8 cellular contexts compared by ENCODE assay signal in the genomic region with DNA sequence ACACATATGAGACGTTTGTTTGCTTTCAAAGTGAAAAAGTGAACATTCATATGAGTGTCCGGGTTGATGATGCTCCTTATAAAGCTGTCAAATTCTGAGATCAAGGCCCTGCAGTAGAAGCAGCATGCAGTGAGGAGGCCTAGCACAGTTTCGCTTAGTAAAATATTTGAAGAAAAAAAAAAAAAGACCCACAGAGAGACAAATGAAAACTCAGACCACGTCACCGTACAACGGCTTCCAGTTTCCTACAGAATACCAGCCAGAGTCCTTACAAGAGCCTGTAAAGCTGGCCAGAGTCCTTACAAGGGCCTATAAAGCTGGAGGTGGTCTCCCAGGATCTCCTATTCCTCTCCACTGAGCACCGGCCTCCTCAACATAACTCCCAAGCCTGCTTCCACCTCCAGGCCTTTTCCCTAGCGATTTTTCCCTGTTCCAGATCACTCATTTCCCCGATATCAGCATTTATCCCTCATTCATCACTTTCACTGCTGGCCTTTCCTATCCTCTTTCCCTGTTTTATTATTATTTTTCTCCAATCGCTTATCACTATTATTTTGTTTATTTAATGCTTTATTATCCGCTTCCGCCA. TPM values are rescaled to one million over a fixed set of nuclear protein-coding genes. Genes with fewer than 3 reads are reported as not detected.
DNase-seq lines count a peak whose midpoint lies in the region; ATAC-seq, FAIRE-seq and TF ChIP-seq lines count a peak whose summit lies in the region.

No MANE protein-coding gene starts in this region.

- CTCF ChIA-PET in T-cell (lab: Charles Lee) = interaction anchor here (0.6 to 2.5 kb wide), 7 partner anchors 11 to 353 kb away, joined by 3 to 13 read pairs (median 5); no protein-coding TSS in a partner anchor

- H3K9ac ChIP-seq in HUES64 (ENCODE audit: low read depth, low read length) = peak overlapping the region; percentile 61

- peak overlapping the region; percentile 91 to 95 for H3K27ac Mint-ChIP-seq in T-cell

- H3K4me1 ChIP-seq in HUES64 (ENCODE audit: insufficient read depth, low read length) = peaks cover 19% of the 10 kb centered on the region
- peaks cover 7% of the 10 kb centered on the region for H3K4me1 ChIP-seq in mucosa of descending colon (ENCODE audit: low read depth)
- H3K4me1 ChIP-seq in thymus (ENCODE audit: control insufficient read depth, insufficient read depth, low read length) = peaks cover 16% of the 10 kb centered on the region

- 22% methylated on average over 12 of the region's 12 CpGs for WGBS in HUES64
- WGBS in thymus = 16% methylated on average over 12 of the region's 12 CpGs

- ATAC-seq in T-cell (replicated peaks in 1 of 4) (no peak), mucosa of descending colon (no peak), HG02678 (IDR thresholded peaks at IDR 0.05; ENCODE audit: unreplicated experiment) (no peak)

- H3K4me1 Mint-ChIP-seq in T-cell = peaks cover 67 to 73% (median 72%) of the 10 kb centered on the region in 3 donors

- FAIRE-seq in G401.6 (lab: Jason Lieb, UNC) = peak; percentile 56

- H3K36me3 ChIP-seq in HUES64 (ENCODE audit: insufficient read depth, low read length) = no peaks in the 10 kb centered on the region
- H3K36me3 ChIP-seq in mucosa of descending colon (ENCODE audit: low read depth) = no peaks in the 10 kb centered on the region
- H3K36me3 ChIP-seq in thymus (ENCODE audit: control insufficient read depth, insufficient read depth) = peaks cover 4% of the 10 kb centered on the region

- H3K27ac ChIP-seq in HUES64 (ENCODE audit: low read depth, low read length) (0 out of 2 replicates have a peak overlapping the region, but pooled peaks have one; percentile 6), dorsolateral prefrontal cortex (peak overlapping the region; percentile 85 to 100 (median 97)), thymus (ENCODE audit: low read depth) (peak overlapping the region; percentile 97)

- TF ChIP-seq CTCF in dorsolateral prefrontal cortex (IDR thresholded peaks at IDR 0.05 in 54 of 56, conservative IDR thresholded peaks at IDR 0.05 in 2 of 56; ENCODE audit: low read depth in 1 of 56, partially characterized antibody in 56 of 56) (no peak), mucosa of descending colon (IDR thresholded peaks at IDR 0.05) (no peak)

- H3K4me3 ChIP-seq in HUES64 (ENCODE audit: low read length) (peak overlapping the region; percentile 81), dorsolateral prefrontal cortex (peak overlapping the region; percentile 73 to 99 (median 90)), mucosa of descending colon (peak overlapping the region; percentile 84), thymus (ENCODE audit: low read length) (peak overlapping the region; percentile 97)

- H3K27me3 ChIP-seq in HUES64 (ENCODE audit: insufficient read depth, low read length) (no peaks in the 10 kb centered on the region), dorsolateral prefrontal cortex (no peaks in the 10 kb centered on the region), thymus (ENCODE audit: control insufficient read depth, insufficient read depth) (no peaks in the 10 kb centered on the region)

- no peaks in the 10 kb centered on the region for H3K9me3 Mint-ChIP-seq in T-cell

- peaks cover 0 to 7% of the 10 kb centered on the region in 2 donors for H3K27me3 Mint-ChIP-seq in T-cell

- DNase-seq in T-cell (peak in 14 of 34 experiments; percentile 8 to 39 (median 19)), dorsolateral prefrontal cortex (peak in 1 of 10 donors; percentile 32), mucosa of descending colon (peak in 1 of 3 donors; percentile 53), NCI-H187 treated with DMSO at 0.1 percent for 48 hours (lab: John Stamatoyannopoulos, UW) (no peak)

- no peaks in the 10 kb centered on the region for H3K9me3 ChIP-seq in HUES64 (ENCODE audit: insufficient read depth, low read depth, low read length)
- H3K9me3 ChIP-seq in mucosa of descending colon = no peaks in the 10 kb centered on the region
- no peaks in the 10 kb centered on the region for H3K9me3 ChIP-seq in thymus (ENCODE audit: control insufficient read depth)

- peak overlapping the region; percentile 94 to 96 (median 95) for H3K4me3 Mint-ChIP-seq in T-cell

- POLR2A ChIA-PET in T-cell (lab: Charles Lee) = interaction anchor here (0.6 to 1.9 kb wide), 6 partner anchors 15 to 1356 kb away, joined by 3 to 8 read pairs (median 4); a partner anchor contains a TSS

- intact Hi-C loops in dorsolateral prefrontal cortex (cut with DNase I) = loop anchor here (1.0 to 10.0 kb wide), 6 partner anchors 15 to 224 kb away; partner anchors contain the start of gene BTN2A1 (in 2 of the 2)
- intact Hi-C loops in mucosa of descending colon (cut with DNase I, micrococcal nuclease) = no loop called here

- H3K36me3 Mint-ChIP-seq in T-cell = peaks cover 10% of the 10 kb centered on the region

RNA-seq across cellular contexts. Expression of gene HMGN4, which starts 1.5 kb away (rescaled TPM):
- 38.3 TPM for polyA plus RNA-seq in HUES64 (2013, experiment 1 of 2)
- 55.0 TPM for polyA plus RNA-seq in HUES64 (2013, experiment 2 of 2)
- total RNA-seq in T-cell (10 to 100 TPM; 49.2 to 92.5 (median 62.7) TPM), dorsolateral prefrontal cortex (10 to 100 TPM; 16.9 to 48.3 (median 28.5) TPM), mucosa of descending colon (10 to 100 TPM; 58.6 to 76.0 (median 68.2) TPM)
- polyA plus RNA-seq in thymus = 62.1 TPM

RNA-seq across cellular contexts. Expression of gene BTN1A1, which starts 36.6 kb away (rescaled TPM):
- polyA plus RNA-seq in HUES64 (2013, experiment 1 of 2) = 0.15 TPM
- polyA plus RNA-seq in HUES64 (2013, experiment 2 of 2) = 0.25 TPM
- total RNA-seq in T-cell (not detected), dorsolateral prefrontal cortex (under 1 TPM in 5 of 120 experiments, not detected in 115; 0.17 to 0.28 (median 0.19) TPM), mucosa of descending colon (not detected)
- 0.16 TPM for polyA plus RNA-seq in thymus

Comparison
In these comparisons a context has a peak if more than half of its experiments do, and no peak if none do; other contexts are left out.
1. H3K27ac ChIP-seq: peak in every context shown above with its lines; median percentile 97 in dorsolateral prefrontal cortex; 97 in thymus; 6 in HUES64.
2. intact Hi-C loops: an anchor here in dorsolateral prefrontal cortex (1.0 to 10.0 kb wide); none called in mucosa of descending colon.